In the genomic region with DNA sequence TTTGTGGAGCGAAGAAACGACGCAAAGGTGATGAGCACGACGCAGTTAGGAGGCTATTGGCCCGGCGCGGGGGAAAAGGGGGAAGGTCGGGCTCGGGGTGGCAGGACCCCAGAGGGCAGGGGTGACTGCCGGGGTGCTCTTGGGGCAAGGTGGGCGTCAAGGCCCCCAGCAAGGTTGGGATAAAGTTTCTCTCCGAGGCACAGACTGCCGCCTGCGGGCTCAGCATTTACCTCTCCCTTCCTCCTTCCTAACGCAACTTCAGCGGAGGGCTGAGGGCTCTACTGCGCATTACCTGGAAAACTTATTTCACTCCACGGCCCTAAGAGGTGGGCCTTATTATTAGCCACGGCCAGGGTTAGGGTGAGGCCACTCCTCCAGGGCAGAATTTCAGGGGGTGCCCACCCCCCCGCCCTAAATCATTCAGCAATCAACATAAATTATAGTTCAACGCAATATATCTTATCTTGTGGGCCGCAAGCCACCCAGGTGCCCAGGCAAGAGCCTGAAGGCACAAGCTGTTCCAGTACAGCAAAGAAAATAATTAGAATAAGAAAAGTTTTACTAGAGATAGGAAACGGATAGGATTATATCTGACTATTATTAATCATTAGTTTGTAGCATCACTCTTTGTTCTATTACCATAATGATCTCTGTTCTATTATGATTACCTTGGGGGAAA, we compare ENCODE assay signal across 10 cellular contexts. TPM values are rescaled to one million over a fixed set of nuclear protein-coding genes. Genes with fewer than 3 reads are reported as not detected.
DNase-seq lines count a peak whose midpoint lies in the region; ATAC-seq, FAIRE-seq and TF ChIP-seq lines count a peak whose summit lies in the region.
"Not testable (repeated sequence)": the region's sequence is repeated elsewhere in the genome, so short reads cannot be mapped to it uniquely, and the experiment has no call there.
"Had no signal": no experiment of that assay in that cellular context is flagged by ENCODE, and none has a peak within 500 bp of the region (broad histone marks: within the 10 kb centered on the region; RNA-seq: fewer than 3 reads in every experiment).

No MANE protein-coding gene starts in this region.

- not testable (repeated sequence) for FAIRE-seq in RCC 7860 (lab: Jason Lieb, UNC)

- CTCF ChIA-PET in CD4-positive, alpha-beta memory T cell (lab: Charles Lee; ENCODE audit: partially characterized antibody); activated CD8-positive, alpha-beta T cell treated with anti-CD3 and anti-CD28 coated beads, Interleukin-2, amount 10 ng/mL, durations not matched to agents 7 days and 5 days (lab: Charles Lee): not testable (repeated sequence)

- H3K4me3 ChIP-seq in CD4-positive, alpha-beta memory T cell (ENCODE audit: low read length in 2 of 2), result not testable (repeated sequence)
- H3K4me3 ChIP-seq in breast epithelium (peak overlapping the region; percentile 4 to 48 (median 10)), heart left ventricle (peak overlapping the region in 3 of 12 donors; percentile 0 to 24 (median 6))

- H3K4me3 Mint-ChIP-seq in CD4-positive, alpha-beta memory T cell, result peak overlapping the region in 3 of 8 donors; percentile 22 to 83 (median 70)
- not testable (repeated sequence) for H3K4me3 Mint-ChIP-seq in activated CD8-positive, alpha-beta T cell treated with anti-CD3 and anti-CD28 coated beads, Interleukin-2, amount 10 ng/mL, durations not matched to agents 7 days and 5 days
- peak overlapping the region; percentile 15 for H3K4me3 Mint-ChIP-seq in type B pancreatic cell

- not testable (repeated sequence) for H3K36me3 Mint-ChIP-seq in CD4-positive, alpha-beta memory T cell; activated CD8-positive, alpha-beta T cell treated with anti-CD3 and anti-CD28 coated beads, Interleukin-2, amount 10 ng/mL, durations not matched to agents 7 days and 5 days (ENCODE audit: low read depth); type B pancreatic cell

- H3K4me1 ChIP-seq in CD4-positive, alpha-beta memory T cell (ENCODE audit: insufficient read depth, low read length); breast epithelium; heart left ventricle: not testable (repeated sequence)

- TF ChIP-seq POLR2A in breast epithelium (IDR thresholded peaks at IDR 0.05); heart left ventricle (IDR thresholded peaks at IDR 0.05): not testable (repeated sequence)

- not testable (repeated sequence) for H3K4me1 Mint-ChIP-seq in CD4-positive, alpha-beta memory T cell; activated CD8-positive, alpha-beta T cell treated with anti-CD3 and anti-CD28 coated beads, Interleukin-2, amount 10 ng/mL, durations not matched to agents 7 days and 5 days (ENCODE audit: low read depth); type B pancreatic cell (ENCODE audit: unreplicated experiment)

- not testable (repeated sequence) for H3K27me3 ChIP-seq in CD4-positive, alpha-beta memory T cell (ENCODE audit: insufficient read depth, low read length); breast epithelium; heart left ventricle

- H3K9me3 Mint-ChIP-seq in CD4-positive, alpha-beta memory T cell; activated CD8-positive, alpha-beta T cell treated with anti-CD3 and anti-CD28 coated beads, Interleukin-2, amount 10 ng/mL, durations not matched to agents 7 days and 5 days (ENCODE audit: insufficient read depth); type B pancreatic cell: not testable (repeated sequence)

- not testable (repeated sequence) for H3K9me3 ChIP-seq in CD4-positive, alpha-beta memory T cell (ENCODE audit: control insufficient read depth in 1 of 2, low read length in 2 of 2); breast epithelium; heart left ventricle

- H3K27me3 Mint-ChIP-seq in CD4-positive, alpha-beta memory T cell; activated CD8-positive, alpha-beta T cell treated with anti-CD3 and anti-CD28 coated beads, Interleukin-2, amount 10 ng/mL, durations not matched to agents 7 days and 5 days (ENCODE audit: low read depth); type B pancreatic cell: not testable (repeated sequence)

- peak overlapping the region in 2 of 7 donors; percentile 78 to 79 for H3K27ac Mint-ChIP-seq in CD4-positive, alpha-beta memory T cell
- H3K27ac Mint-ChIP-seq in activated CD8-positive, alpha-beta T cell treated with anti-CD3 and anti-CD28 coated beads, Interleukin-2, amount 10 ng/mL, durations not matched to agents 7 days and 5 days; type B pancreatic cell: not testable (repeated sequence)

- not testable (repeated sequence) for TF ChIP-seq CTCF in breast epithelium (IDR thresholded peaks at IDR 0.05); heart left ventricle (IDR thresholded peaks at IDR 0.05); type B pancreatic cell (conservative IDR thresholded peaks at IDR 0.05)

- DNase-seq in CD4-positive, alpha-beta memory T cell, result peak in 3 of 5 donors; percentile 28 to 47 (median 32)
- DNase-seq in RCC 7860 (ENCODE audit: low spot score) (peak; percentile 29), breast epithelium (ENCODE audit: low spot score in 2 of 2) (peak; percentile 57 to 65), heart left ventricle (peak in 3 of 5 donors; percentile 26 to 63 (median 45)), mucosa of gallbladder (ENCODE audit: low spot score) (peak; percentile 77), renal cortical epithelial cell (ENCODE audit: low read depth) (peak; percentile 39), type B pancreatic cell (ENCODE audit: extremely low spot score, unreplicated experiment) (peak; percentile 94)
- DNase-seq in activated CD8-positive, alpha-beta T cell treated with anti-CD3 and anti-CD28 coated beads, Interleukin-2, amount 10 ng/mL, durations not matched to agents 7 days and 5 days, result peak; percentile 45

- POLR2A ChIA-PET in CD4-positive, alpha-beta memory T cell (lab: Charles Lee; ENCODE audit: partially characterized antibody); activated CD8-positive, alpha-beta T cell treated with anti-CD3 and anti-CD28 coated beads, Interleukin-2, amount 10 ng/mL, durations not matched to agents 7 days and 5 days (lab: Charles Lee): not testable (repeated sequence)

- WGBS in heart left ventricle, 4 donors, result 75 to 76% (median 76%) methylated on average over 16 to 21 of the region's 24 CpGs

- not testable (repeated sequence) for H3K27ac ChIP-seq in CD4-positive, alpha-beta memory T cell (ENCODE audit: low read depth, low read length)
- H3K27ac ChIP-seq in breast epithelium, result peak overlapping the region; percentile 4 to 80
- peak overlapping the region in 4 of 12 donors; percentile 8 to 68 (median 38) for H3K27ac ChIP-seq in heart left ventricle

- not testable (repeated sequence) for ATAC-seq in activated CD8-positive, alpha-beta T cell treated with anti-CD3 and anti-CD28 coated beads, Interleukin-2, amount 10 ng/mL, durations not matched to agents 7 days and 5 days; heart left ventricle

- not testable (repeated sequence) for H3K36me3 ChIP-seq in CD4-positive, alpha-beta memory T cell (ENCODE audit: insufficient read depth, low read length); breast epithelium; heart left ventricle

- intact Hi-C loops in CD4-positive, alpha-beta memory T cell (cut with micrococcal nuclease); breast epithelium (cut with DNase I; ENCODE audit: low total_unique reads); heart left ventricle (cut with DNase I): not testable (repeated sequence)

RNA-seq across cellular contexts. Expression of a gene that starts 1.6 kb away (rescaled TPM):
- 1,000 to 10,000 TPM; 2,221 to 3,168 TPM for total RNA-seq in CD4-positive, alpha-beta memory T cell
- not detected for polyA plus RNA-seq in CD4-positive, alpha-beta memory T cell
- 1,000 to 10,000 TPM; 4,963 to 6,708 TPM for total RNA-seq in activated CD8-positive, alpha-beta T cell treated with anti-CD3 and anti-CD28 coated beads, Interleukin-2, amount 10 ng/mL, durations not matched to agents 7 days and 5 days
- total RNA-seq in breast epithelium, result not detected
- total RNA-seq in heart left ventricle, result 1,000 to 10,000 TPM in 6 of 9 donors, 100 to 1,000 TPM in 1, not detected in 2; 404 to 5,003 (median 3,408) TPM
- not detected for polyA plus RNA-seq in heart left ventricle
- 2,768 TPM for total RNA-seq in mucosa of gallbladder
- not detected in 2 replicates for total RNA-seq in renal cortical epithelial cell
- total RNA-seq in type B pancreatic cell (ENCODE audit: low replicate concordance), result 3,940 and 6,478 TPM in 2 replicates
- total RNA-seq: kidney epithelial cell, LHCN-M2 had no signal

RNA-seq across cellular contexts. Expression of a gene that starts 3.7 kb away (rescaled TPM):
- total RNA-seq in CD4-positive, alpha-beta memory T cell, result 1 to 10 TPM; 1.3 to 2.1 TPM
- polyA plus RNA-seq in CD4-positive, alpha-beta memory T cell, result under 1 TPM in 1 of 2 donors, not detected in 1; 0.70 TPM
- not detected for total RNA-seq in activated CD8-positive, alpha-beta T cell treated with anti-CD3 and anti-CD28 coated beads, Interleukin-2, amount 10 ng/mL, durations not matched to agents 7 days and 5 days
- not detected for total RNA-seq in breast epithelium
- not detected for total RNA-seq in heart left ventricle
- polyA plus RNA-seq in heart left ventricle, result not detected
- not detected for total RNA-seq in mucosa of gallbladder
- not detected in 2 replicates for total RNA-seq in renal cortical epithelial cell
- not detected in 2 replicates for total RNA-seq in type B pancreatic cell (ENCODE audit: low replicate concordance)
- total RNA-seq: kidney epithelial cell, LHCN-M2 had no signal

RNA-seq across cellular contexts. Expression of a gene that starts 20.5 kb away (rescaled TPM):
- total RNA-seq in CD4-positive, alpha-beta memory T cell, result 10 to 100 TPM; 12.5 to 12.8 TPM
- 1 to 10 TPM; 1.5 to 3.5 TPM for polyA plus RNA-seq in CD4-positive, alpha-beta memory T cell
- total RNA-seq in activated CD8-positive, alpha-beta T cell treated with anti-CD3 and anti-CD28 coated beads, Interleukin-2, amount 10 ng/mL, durations not matched to agents 7 days and 5 days, result 10 to 100 TPM; 10.1 to 12.4 TPM
- total RNA-seq in breast epithelium (1 to 10 TPM; 5.9 to 9.1 (median 7.9) TPM), heart left ventricle (10 to 100 TPM in 1 of 9 donors, 1 to 10 TPM in 8; 1.3 to 26.0 (median 2.0) TPM), mucosa of gallbladder (10.8 TPM), renal cortical epithelial cell (2.3 and 2.4 TPM in 2 replicates), type B pancreatic cell (ENCODE audit: low replicate concordance) (4.4 TPM in 2 replicates)
- polyA plus RNA-seq in heart left ventricle, result 1 to 10 TPM; 1.9 to 2.0 TPM

Comparison
In these comparisons a context has a peak if more than half of its experiments do, and no peak if none do; other contexts are left out.
1. DNase-seq: peak in every context shown above with its lines; median percentile 94 in type B pancreatic cell; 77 in mucosa of gallbladder; 61 in breast epithelium; 45 in activated CD8-positive, alpha-beta T cell treated with anti-CD3 and anti-CD28 coated beads, Interleukin-2, amount 10 ng/mL, durations not matched to agents 7 days and 5 days; 45 in heart left ventricle; 39 in renal cortical epithelial cell; 32 in CD4-positive, alpha-beta memory T cell; 29 in RCC 7860.